Comparison of ENCODE assay signal across 15 cellular contexts in the genomic region with DNA sequence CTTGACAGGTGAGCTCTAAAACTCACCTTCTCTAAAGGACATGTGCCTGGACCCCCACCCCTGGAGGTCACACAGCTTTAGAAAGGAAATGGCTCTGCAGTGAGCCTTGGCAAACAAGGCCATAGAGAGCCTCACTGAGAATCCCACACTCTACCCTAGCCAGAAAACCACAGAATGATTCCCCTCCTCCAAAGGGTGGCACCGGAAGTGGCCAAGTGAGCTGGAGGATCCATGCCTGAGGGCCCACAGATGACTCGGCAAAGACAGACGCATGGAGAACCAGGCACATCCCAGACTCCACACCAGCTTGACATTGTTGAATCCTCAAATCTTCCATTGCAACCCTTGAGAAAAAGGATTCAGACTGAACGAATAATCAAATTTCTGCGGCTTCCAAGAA. TPM values are rescaled to one million over a fixed set of nuclear protein-coding genes. Genes with fewer than 3 reads are reported as not detected.
DNase-seq lines count a peak whose midpoint lies in the region; TF ChIP-seq lines count a peak whose summit lies in the region.
"Had no signal": no experiment of that assay in that cellular context is flagged by ENCODE, and none has a peak within 500 bp of the region (broad histone marks: within the 10 kb centered on the region; RNA-seq: fewer than 3 reads in every experiment).

No MANE protein-coding gene starts in this region.

- H3K4me3 ChIP-seq in NB4 (ENCODE audit: low read depth, low read length) (no peak overlapping the region), trophoblast cell (ENCODE audit: low read depth, low read length) (no peak overlapping the region), HAP-1 (no peak overlapping the region)
- H3K4me3 ChIP-seq: left lung, tibial artery had no signal

- peak overlapping the region; percentile 32 for H4K91ac ChIP-seq in trophoblast cell (ENCODE audit: low read depth, low read length)

- H3K36me3 ChIP-seq in trophoblast cell (ENCODE audit: control insufficient read depth in 1 of 2, insufficient read depth in 2 of 2, low read length in 2 of 2) (no peaks in the 10 kb centered on the region), HAP-1 (replicated peaks) (no peaks in the 10 kb centered on the region)
- H3K36me3 ChIP-seq: left lung, tibial artery had no signal

- H2AK5ac ChIP-seq in trophoblast cell (ENCODE audit: low read length): peak overlapping the region; percentile 68

- peak overlapping the region; percentile 69 for H2BK12ac ChIP-seq in trophoblast cell (ENCODE audit: low read length)

- no peak overlapping the region for H3K27ac ChIP-seq in trophoblast cell (ENCODE audit: low read depth, low read length)
- H3K27ac ChIP-seq: KMS-11, left lung, tibial artery had no signal

- no peak overlapping the region for H2AFZ ChIP-seq in trophoblast cell (ENCODE audit: insufficient read depth, low read length, poor library complexity)

- H3K18ac ChIP-seq in trophoblast cell (ENCODE audit: low read length): no peak overlapping the region

- H3K27me3 ChIP-seq in trophoblast cell (ENCODE audit: insufficient read depth, low read length) (no peaks in the 10 kb centered on the region), HAP-1 (ENCODE audit: low read depth) (no peaks in the 10 kb centered on the region)
- H3K27me3 ChIP-seq: left lung, tibial artery had no signal

- WGBS in trophoblast cell (ENCODE audit: extremely low coverage, insufficient coverage, insufficient read length): no CpG with 5 or more reads among the region's 5 CpGs

- H3K9me3 ChIP-seq in trophoblast cell (ENCODE audit: insufficient read depth, low read depth, low read length) (no peaks in the 10 kb centered on the region), HAP-1 (no peaks in the 10 kb centered on the region)
- H3K9me3 ChIP-seq: left lung, tibial artery had no signal

- TF ChIP-seq CTCF in NB4 (IDR thresholded peaks at IDR 0.05; ENCODE audit: low read depth, low read length): no peak

- H3K4me2 ChIP-seq in trophoblast cell (ENCODE audit: low read length): no peak overlapping the region
- H3K4me2 ChIP-seq: KMS-11 had no signal

- H3K79me1 ChIP-seq in trophoblast cell (ENCODE audit: low read length): peaks cover 11% of the 10 kb centered on the region

- in situ Hi-C loops in HAP-1 (cut with MboI; ENCODE audit: low sequenced_read_pairs): no loop called here

- H3K79me2 ChIP-seq in trophoblast cell (ENCODE audit: control insufficient read depth, insufficient read depth, low read length, poor library complexity): no peaks in the 10 kb centered on the region

- no peak overlapping the region for H4K8ac ChIP-seq in trophoblast cell (ENCODE audit: low read depth, low read length)

- no peak overlapping the region for H3K9ac ChIP-seq in trophoblast cell (ENCODE audit: low read length)
- H3K9ac ChIP-seq: KMS-11 had no signal

- H3K14ac ChIP-seq in trophoblast cell (ENCODE audit: low read length): peak overlapping the region; percentile 32

- H4K12ac ChIP-seq in trophoblast cell (ENCODE audit: low read depth, low read length): no peak overlapping the region

- no peak overlapping the region for H3K4ac ChIP-seq in trophoblast cell (ENCODE audit: low read depth, low read length)

- H3K4me1 ChIP-seq in trophoblast cell (ENCODE audit: control insufficient read depth in 1 of 2, insufficient read depth in 2 of 2, low read length in 2 of 2) (peaks cover 9 to 12% of the 10 kb centered on the region in 2 experiments), HAP-1 (no peaks in the 10 kb centered on the region)
- H3K4me1 ChIP-seq: left lung, tibial artery had no signal

- H2BK5ac ChIP-seq in trophoblast cell (ENCODE audit: low read depth, low read length, poor library complexity): peak overlapping the region; percentile 52

- peak overlapping the region; percentile 45 for H2BK120ac ChIP-seq in trophoblast cell (ENCODE audit: insufficient read depth, low read length, poor library complexity)

- no peak for TF ChIP-seq POLR2A in NB4 (IDR thresholded peaks at IDR 0.05; ENCODE audit: extremely low read depth, insufficient read length)

- no peak overlapping the region for H3K23ac ChIP-seq in trophoblast cell (ENCODE audit: low read length)

- DNase-seq in NCI-H2107 (lab: John Stamatoyannopoulos, UW): peak; percentile 5
- no peak for DNase-seq in NCI-H2107 treated with DMSO at 0.1 percent for 48 hours (lab: John Stamatoyannopoulos, UW; ENCODE audit: unreplicated experiment)
- peak; percentile 67 for DNase-seq in NB4 (ENCODE audit: low read depth)
- DNase-seq in UCSD-AML1 (lab: John Stamatoyannopoulos, UW; ENCODE audit: unreplicated experiment): peak; percentile 53
- peak in 1 of 2 donors; percentile 55 for DNase-seq in trophoblast cell
- no peak for DNase-seq in HAP-1 (ENCODE audit: low spot score in 2 of 2)
- DNase-seq in stimulated activated naive CD4-positive, alpha-beta T cell treated with Interleukin-2 at 50 U/mL for 16 hours (lab: John Stamatoyannopoulos, UW): no peak
- DNase-seq in NCI-H146 treated with DMSO at 0.1 percent for 48 hours (lab: John Stamatoyannopoulos, UW; ENCODE audit: unreplicated experiment): no peak
- DNase-seq: activated CD4-positive, alpha-beta T cell treated with anti-CD3 and anti-CD28 coated beads for 4 hours; endodermal cell; head of caudate nucleus; left lung; small intestine; tibial artery had no signal

RNA-seq across cellular contexts. Expression of a gene that starts 54.2 kb away (rescaled TPM):
- 8.8 and 9.3 TPM in 2 replicates for polyA plus RNA-seq in trophoblast cell (2013)

Comparison
In these comparisons a context has a peak if more than half of its experiments do, and no peak if none do; other contexts are left out.
1. DNase-seq: peak in NCI-H2107 (single experiment), NB4 (single experiment) and UCSD-AML1 (single experiment); none in NCI-H2107 treated with DMSO at 0.1 percent for 48 hours (single experiment), HAP-1 (0 of 2), stimulated activated naive CD4-positive, alpha-beta T cell treated with Interleukin-2 at 50 U/mL for 16 hours (single experiment) and NCI-H146 treated with DMSO at 0.1 percent for 48 hours (single experiment).